Comparison of ENCODE assay signal across 14 cellular contexts in genomic region chr1:193663965-193664364, GRCh38.
DNase-seq lines count a peak whose midpoint lies in the region; ATAC-seq and TF ChIP-seq lines count a peak whose summit lies in the region.
"Had no signal": no experiment of that assay in that cellular context is flagged by ENCODE, and none has a peak within 500 bp of the region (broad histone marks: within the 10 kb centered on the region; RNA-seq: fewer than 3 reads in every experiment).

No MANE protein-coding gene starts in this region.

- no peaks in the 10 kb centered on the region for H3K27me3 Mint-ChIP-seq in activated T-cell treated with anti-CD3 and anti-CD28 coated beads, Interleukin-2, amount 50 U/mL, for 72 hours (ENCODE audit: low read depth)
- H3K27me3 Mint-ChIP-seq in activated T-cell treated with anti-CD3 and anti-CD28 coated beads, Interleukin-2, amount 50 U/mL, for 24 hours = no peaks in the 10 kb centered on the region
- no peaks in the 10 kb centered on the region for H3K27me3 Mint-ChIP-seq in activated T-helper 17 cell treated with anti-CD3 and anti-CD28 coated beads, Interleukin-2, amount 50 U/mL, for 72 hours
- H3K27me3 Mint-ChIP-seq in Calu3 (ENCODE audit: unreplicated experiment) = no peaks in the 10 kb centered on the region

- peak overlapping the region; percentile 18 for H3K27ac Mint-ChIP-seq in activated T-cell treated with anti-CD3 and anti-CD28 coated beads, Interleukin-2, amount 50 U/mL, for 72 hours
- H3K27ac Mint-ChIP-seq in activated T-cell treated with anti-CD3 and anti-CD28 coated beads, Interleukin-2, amount 50 U/mL, for 24 hours = no peak overlapping the region
- peak overlapping the region; percentile 75 for H3K27ac Mint-ChIP-seq in activated T-helper 17 cell treated with anti-CD3 and anti-CD28 coated beads, Interleukin-2, amount 50 U/mL, for 72 hours
- H3K27ac Mint-ChIP-seq in Calu3 (ENCODE audit: unreplicated experiment) = no peak overlapping the region
- H3K27ac Mint-ChIP-seq: CD8-positive, alpha-beta T cell; GM23338 had no signal

- ATAC-seq in activated T-cell treated with anti-CD3 and anti-CD28 coated beads, Interleukin-2, amount 50 U/mL, for 72 hours (replicated peaks in 1 of 2) = peak in 1 of 2 donors; percentile 35
- peak; percentile 58 for ATAC-seq in activated T-helper 17 cell treated with anti-CD3 and anti-CD28 coated beads, Interleukin-2, amount 50 U/mL, for 72 hours (replicated peaks)
- no peak for ATAC-seq in HG02973 (IDR thresholded peaks at IDR 0.05; ENCODE audit: unreplicated experiment)
- ATAC-seq: A549; CD8-positive, alpha-beta T cell; GM23338 had no signal

- DNase-seq in DMS53 (lab: John Stamatoyannopoulos, UW) = peak; percentile 6
- DNase-seq in DMS53 treated with DMSO at 0.1 percent for 48 hours (lab: John Stamatoyannopoulos, UW; ENCODE audit: unreplicated experiment) = no peak
- no peak for DNase-seq in activated T-cell treated with anti-CD3 and anti-CD28 coated beads, Interleukin-2, amount 50 U/mL, for 72 hours
- DNase-seq in activated T-cell treated with anti-CD3 and anti-CD28 coated beads, Interleukin-2, amount 50 U/mL, for 24 hours = no peak
- DNase-seq in Calu3 = no peak
- DNase-seq: AML-193; CD8-positive, alpha-beta T cell; DMS79 treated with DMSO at 0.1 percent for 48 hours; GF-D8; HCEC 1CT had no signal

- H3K9me3 Mint-ChIP-seq in activated T-cell treated with anti-CD3 and anti-CD28 coated beads, Interleukin-2, amount 50 U/mL, for 72 hours = peaks cover 0 to 7% of the 10 kb centered on the region in 2 donors
- no peaks in the 10 kb centered on the region for H3K9me3 Mint-ChIP-seq in activated T-cell treated with anti-CD3 and anti-CD28 coated beads, Interleukin-2, amount 50 U/mL, for 24 hours
- H3K9me3 Mint-ChIP-seq in activated T-helper 17 cell treated with anti-CD3 and anti-CD28 coated beads, Interleukin-2, amount 50 U/mL, for 72 hours = peaks cover 3% of the 10 kb centered on the region
- no peaks in the 10 kb centered on the region for H3K9me3 Mint-ChIP-seq in Calu3 (ENCODE audit: low read depth, unreplicated experiment)
- H3K9me3 Mint-ChIP-seq: CD8-positive, alpha-beta T cell; GM23338 had no signal

- no peaks in the 10 kb centered on the region for H3K36me3 Mint-ChIP-seq in activated T-cell treated with anti-CD3 and anti-CD28 coated beads, Interleukin-2, amount 50 U/mL, for 72 hours (ENCODE audit: insufficient read depth in 2 of 2)
- H3K36me3 Mint-ChIP-seq in activated T-cell treated with anti-CD3 and anti-CD28 coated beads, Interleukin-2, amount 50 U/mL, for 24 hours (ENCODE audit: low read depth) = no peaks in the 10 kb centered on the region
- no peaks in the 10 kb centered on the region for H3K36me3 Mint-ChIP-seq in activated T-helper 17 cell treated with anti-CD3 and anti-CD28 coated beads, Interleukin-2, amount 50 U/mL, for 72 hours (ENCODE audit: low read depth)
- H3K36me3 Mint-ChIP-seq in Calu3 (ENCODE audit: insufficient read depth, unreplicated experiment) = no peaks in the 10 kb centered on the region
- H3K36me3 Mint-ChIP-seq: CD8-positive, alpha-beta T cell had no signal

- no TSS peak for BruUV-seq in Calu3 (replicated peaks; lab: Mats Ljungman, UMichigan)

- CTCF ChIA-PET in Calu3 (lab: Charles Lee) = no interaction called here

- TF ChIP-seq CTCF in Calu3 (IDR thresholded peaks at IDR 0.05; ENCODE audit: unreplicated experiment) = no peak

- H3K4me3 Mint-ChIP-seq in activated T-cell treated with anti-CD3 and anti-CD28 coated beads, Interleukin-2, amount 50 U/mL, for 72 hours = no peak overlapping the region
- H3K4me3 Mint-ChIP-seq in activated T-cell treated with anti-CD3 and anti-CD28 coated beads, Interleukin-2, amount 50 U/mL, for 24 hours = no peak overlapping the region
- peak overlapping the region; percentile 2 for H3K4me3 Mint-ChIP-seq in activated T-helper 17 cell treated with anti-CD3 and anti-CD28 coated beads, Interleukin-2, amount 50 U/mL, for 72 hours
- H3K4me3 Mint-ChIP-seq in Calu3 (ENCODE audit: low read depth, unreplicated experiment) = no peak overlapping the region
- H3K4me3 Mint-ChIP-seq: CD8-positive, alpha-beta T cell; GM23338 had no signal

- intact Hi-C loops in Calu3 (cut with micrococcal nuclease; ENCODE audit: unreplicated experiment) = no loop called here

- H3K4me1 Mint-ChIP-seq in activated T-cell treated with anti-CD3 and anti-CD28 coated beads, Interleukin-2, amount 50 U/mL, for 72 hours (ENCODE audit: low read depth) = no peaks in the 10 kb centered on the region
- H3K4me1 Mint-ChIP-seq in activated T-cell treated with anti-CD3 and anti-CD28 coated beads, Interleukin-2, amount 50 U/mL, for 24 hours (ENCODE audit: low read depth) = peaks cover 7% of the 10 kb centered on the region
- H3K4me1 Mint-ChIP-seq in activated T-helper 17 cell treated with anti-CD3 and anti-CD28 coated beads, Interleukin-2, amount 50 U/mL, for 72 hours = peaks cover 29% of the 10 kb centered on the region
- no peaks in the 10 kb centered on the region for H3K4me1 Mint-ChIP-seq in Calu3 (ENCODE audit: low read depth, unreplicated experiment)
- H3K4me1 Mint-ChIP-seq: GM23338 had no signal

Comparison
In these comparisons a context has a peak if more than half of its experiments do, and no peak if none do; other contexts are left out.
1. H3K27ac Mint-ChIP-seq: peak in activated T-cell treated with anti-CD3 and anti-CD28 coated beads, Interleukin-2, amount 50 U/mL, for 72 hours (single experiment) and activated T-helper 17 cell treated with anti-CD3 and anti-CD28 coated beads, Interleukin-2, amount 50 U/mL, for 72 hours (single experiment); none in activated T-cell treated with anti-CD3 and anti-CD28 coated beads, Interleukin-2, amount 50 U/mL, for 24 hours (single experiment) and Calu3 (single experiment).